Comparison of ENCODE assay signal across 1 cellular context in genomic region chr7:151735854-151736402, GRCh38.
TF ChIP-seq lines count a peak whose summit lies in the region.

No MANE protein-coding gene starts in this region.

TF ChIP-seq in GM23338, 12 proteins besides CTCF, POLR2A, EP300 and RAD21 (continued from another document):
- TF ChIP-seq ETS1 (IDR thresholded peaks at IDR 0.05) (no peak), ZNF331 (CRISPR knock-in tag; IDR thresholded peaks at IDR 0.05; ENCODE audit: low read depth) (no peak), REST (IDR thresholded peaks at IDR 0.05; ENCODE audit: unreplicated experiment) (no peak), NANOG (IDR thresholded peaks at IDR 0.05; ENCODE audit: borderline replicate concordance) (no peak), ZNF114 (CRISPR knock-in tag; IDR thresholded peaks at IDR 0.05) (no peak)
